In the genomic region with DNA sequence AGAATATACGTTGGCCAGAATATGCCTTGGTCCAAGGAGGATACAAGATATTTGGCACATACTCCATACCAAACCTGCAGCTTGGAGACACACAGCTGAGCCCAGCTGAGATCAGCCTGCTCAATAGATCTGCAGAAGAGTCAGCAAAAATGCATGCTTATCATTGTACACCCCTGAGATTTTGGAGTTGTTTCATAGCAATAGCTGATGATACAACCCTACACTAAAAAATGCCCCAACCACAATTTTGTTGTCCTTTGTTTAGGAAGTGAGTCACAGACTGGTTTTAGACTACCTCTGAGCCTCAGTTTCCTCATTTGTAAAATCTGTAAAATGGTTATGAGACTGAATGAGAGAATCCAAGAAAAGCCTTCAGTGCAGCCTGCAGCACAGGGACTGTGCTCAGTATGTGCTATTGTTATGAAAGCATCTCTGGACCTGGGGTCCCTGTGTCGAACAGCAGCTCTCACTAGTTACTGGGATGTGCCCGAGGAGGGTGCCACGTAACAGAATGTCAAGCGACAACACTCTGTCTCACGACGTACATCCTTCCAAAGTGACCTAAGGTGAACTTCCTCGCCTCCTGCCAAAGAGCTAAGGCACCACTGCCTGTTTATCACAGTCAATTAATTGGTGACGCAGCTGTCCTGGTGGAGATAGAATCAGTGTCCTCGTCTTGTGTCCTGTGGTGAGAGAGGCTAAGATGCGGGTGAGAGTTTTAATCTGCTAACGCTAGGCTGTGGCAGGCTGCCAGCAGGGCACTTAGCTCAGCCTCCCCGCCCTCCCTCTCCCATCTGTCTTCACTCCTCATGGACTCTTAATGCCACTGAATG, we compare ENCODE assay signal across 8 cellular contexts. TPM values are rescaled to one million over a fixed set of nuclear protein-coding genes. Genes with fewer than 3 reads are reported as not detected.
DNase-seq lines count a peak whose midpoint lies in the region; ATAC-seq, FAIRE-seq and TF ChIP-seq lines count a peak whose summit lies in the region.

No MANE protein-coding gene starts in this region.

- no peak overlapping the region for H3K4me3 Mint-ChIP-seq in central memory CD8-positive, alpha-beta T cell
- H3K4me3 Mint-ChIP-seq in neural progenitor cell, result no peak overlapping the region

- peaks cover 18% of the 10 kb centered on the region for H3K4me1 ChIP-seq in neural progenitor cell

- no peaks in the 10 kb centered on the region for H3K9me3 ChIP-seq in neural progenitor cell (ENCODE audit: low read depth)

- no peaks in the 10 kb centered on the region for H3K27me3 ChIP-seq in neural progenitor cell

- H3K9ac ChIP-seq in neural progenitor cell, result no peak overlapping the region

- H3K27ac ChIP-seq in neural progenitor cell, result no peak overlapping the region

- TF ChIP-seq CTCF in D721Med (IDR thresholded peaks at IDR 0.05; ENCODE audit: insufficient read depth, missing control alignments) (no peak), neural progenitor cell (IDR thresholded peaks at IDR 0.05) (no peak)

- H3K4me2 ChIP-seq in neural progenitor cell, result peak overlapping the region; percentile 47

- H4K20me1 ChIP-seq in neural progenitor cell (ENCODE audit: low read depth), result no peaks in the 10 kb centered on the region

- H3K79me2 ChIP-seq in neural progenitor cell (ENCODE audit: low read depth), result no peaks in the 10 kb centered on the region

- peak; percentile 49 for ATAC-seq in central memory CD8-positive, alpha-beta T cell (replicated peaks; ENCODE audit: extremely low read depth, poor library complexity, severe bottlenecking)
- no peak for ATAC-seq in HG03342 (IDR thresholded peaks at IDR 0.05; ENCODE audit: unreplicated experiment)
- no peak for ATAC-seq in GM19023 (IDR thresholded peaks at IDR 0.05; ENCODE audit: unreplicated experiment)
- no peak for ATAC-seq in GM21737 (IDR thresholded peaks at IDR 0.05; ENCODE audit: unreplicated experiment)

- no peaks in the 10 kb centered on the region for H3K9me3 Mint-ChIP-seq in central memory CD8-positive, alpha-beta T cell
- no peaks in the 10 kb centered on the region for H3K9me3 Mint-ChIP-seq in neural progenitor cell

- H3K4me3 ChIP-seq in neural progenitor cell, result no peak overlapping the region

- H3K36me3 Mint-ChIP-seq in central memory CD8-positive, alpha-beta T cell (ENCODE audit: insufficient read depth), result peaks cover 2% of the 10 kb centered on the region
- H3K36me3 Mint-ChIP-seq in neural progenitor cell, result peaks cover 6% of the 10 kb centered on the region

- peaks cover 6% of the 10 kb centered on the region for H3K4me1 Mint-ChIP-seq in central memory CD8-positive, alpha-beta T cell
- peaks cover 36% of the 10 kb centered on the region for H3K4me1 Mint-ChIP-seq in neural progenitor cell

- H3F3A ChIP-seq in neural progenitor cell (ENCODE audit: low read depth), result peaks cover 3% of the 10 kb centered on the region

- no peaks in the 10 kb centered on the region for H3K27me3 Mint-ChIP-seq in central memory CD8-positive, alpha-beta T cell
- H3K27me3 Mint-ChIP-seq in neural progenitor cell (ENCODE audit: insufficient read depth, low read depth), result peaks cover 5% of the 10 kb centered on the region

- H3K27ac Mint-ChIP-seq in central memory CD8-positive, alpha-beta T cell (ENCODE audit: low read depth), result no peak overlapping the region
- peak overlapping the region; percentile 91 for H3K27ac Mint-ChIP-seq in neural progenitor cell

- peak; percentile 98 for FAIRE-seq in D721Med (lab: Jason Lieb, UNC)

- DNase-seq in D721Med (ENCODE audit: insufficient read length, low spot score) (peak; percentile 57), NCI-H187 (lab: John Stamatoyannopoulos, UW) (peak; percentile 91 to 96), neural progenitor cell (ENCODE audit: low spot score) (peak; percentile 68)
- no peak for DNase-seq in central memory CD8-positive, alpha-beta T cell (ENCODE audit: low spot score in 2 of 2)
- DNase-seq in activated effector memory CD4-positive, alpha-beta T cell treated with anti-CD3 and anti-CD28 coated beads, Interleukin-2, amount 50 U/mL, for 16 hours, result no peak

- peak overlapping the region; percentile 59 for H2AFZ ChIP-seq in neural progenitor cell (replicated peaks)

- H3K36me3 ChIP-seq in neural progenitor cell, result no peaks in the 10 kb centered on the region

RNA-seq across cellular contexts. Expression of a gene that starts 18.2 kb away (rescaled TPM):
- total RNA-seq in neural progenitor cell (ENCODE audit: low replicate concordance), result 5.2 and 7.6 TPM in 2 replicates

RNA-seq across cellular contexts. Expression of a gene that starts 59.2 kb away (rescaled TPM):
- 0.15 TPM in 1 of 2 replicates, not detected in the other for total RNA-seq in neural progenitor cell (ENCODE audit: low replicate concordance)

Comparison
In these comparisons a context has a peak if more than half of its experiments do, and no peak if none do; other contexts are left out.
1. DNase-seq: peak in D721Med (single experiment), NCI-H187 (2 of 2) and neural progenitor cell (single experiment); none in central memory CD8-positive, alpha-beta T cell (0 of 2) and activated effector memory CD4-positive, alpha-beta T cell treated with anti-CD3 and anti-CD28 coated beads, Interleukin-2, amount 50 U/mL, for 16 hours (single experiment).